In genomic region chr17:77180503-77181330, GRCh38 we compare ENCODE assay signal across 1 cellular context.
TF ChIP-seq lines count a peak whose summit lies in the region.

No MANE protein-coding gene starts in this region.

TF ChIP-seq in HepG2, 621 proteins besides CTCF, POLR2A, EP300 and RAD21 (continued from another document):
- TF ChIP-seq MIER3 (CRISPR knock-in tag; IDR thresholded peaks at IDR 0.05; ENCODE audit: borderline replicate concordance), result 0 out of 2 replicates have a peak, but pooled peaks have one; percentile 15
- TF ChIP-seq MXD1 (CRISPR knock-in tag; IDR thresholded peaks at IDR 0.05), result no peak
- TF ChIP-seq NFIB (CRISPR knock-in tag; IDR thresholded peaks at IDR 0.05; ENCODE audit: borderline replicate concordance), result no peak
- no peak for TF ChIP-seq GABPB1 (CRISPR knock-in tag; IDR thresholded peaks at IDR 0.05)
- TF ChIP-seq PCBP1 (IDR thresholded peaks at IDR 0.05; ENCODE audit: borderline replicate concordance, low read depth, low read length), result no peak
- no peak for TF ChIP-seq ATRX (CRISPR knock-in tag; IDR thresholded peaks at IDR 0.05; ENCODE audit: borderline replicate concordance)
- TF ChIP-seq, protein P1, sequence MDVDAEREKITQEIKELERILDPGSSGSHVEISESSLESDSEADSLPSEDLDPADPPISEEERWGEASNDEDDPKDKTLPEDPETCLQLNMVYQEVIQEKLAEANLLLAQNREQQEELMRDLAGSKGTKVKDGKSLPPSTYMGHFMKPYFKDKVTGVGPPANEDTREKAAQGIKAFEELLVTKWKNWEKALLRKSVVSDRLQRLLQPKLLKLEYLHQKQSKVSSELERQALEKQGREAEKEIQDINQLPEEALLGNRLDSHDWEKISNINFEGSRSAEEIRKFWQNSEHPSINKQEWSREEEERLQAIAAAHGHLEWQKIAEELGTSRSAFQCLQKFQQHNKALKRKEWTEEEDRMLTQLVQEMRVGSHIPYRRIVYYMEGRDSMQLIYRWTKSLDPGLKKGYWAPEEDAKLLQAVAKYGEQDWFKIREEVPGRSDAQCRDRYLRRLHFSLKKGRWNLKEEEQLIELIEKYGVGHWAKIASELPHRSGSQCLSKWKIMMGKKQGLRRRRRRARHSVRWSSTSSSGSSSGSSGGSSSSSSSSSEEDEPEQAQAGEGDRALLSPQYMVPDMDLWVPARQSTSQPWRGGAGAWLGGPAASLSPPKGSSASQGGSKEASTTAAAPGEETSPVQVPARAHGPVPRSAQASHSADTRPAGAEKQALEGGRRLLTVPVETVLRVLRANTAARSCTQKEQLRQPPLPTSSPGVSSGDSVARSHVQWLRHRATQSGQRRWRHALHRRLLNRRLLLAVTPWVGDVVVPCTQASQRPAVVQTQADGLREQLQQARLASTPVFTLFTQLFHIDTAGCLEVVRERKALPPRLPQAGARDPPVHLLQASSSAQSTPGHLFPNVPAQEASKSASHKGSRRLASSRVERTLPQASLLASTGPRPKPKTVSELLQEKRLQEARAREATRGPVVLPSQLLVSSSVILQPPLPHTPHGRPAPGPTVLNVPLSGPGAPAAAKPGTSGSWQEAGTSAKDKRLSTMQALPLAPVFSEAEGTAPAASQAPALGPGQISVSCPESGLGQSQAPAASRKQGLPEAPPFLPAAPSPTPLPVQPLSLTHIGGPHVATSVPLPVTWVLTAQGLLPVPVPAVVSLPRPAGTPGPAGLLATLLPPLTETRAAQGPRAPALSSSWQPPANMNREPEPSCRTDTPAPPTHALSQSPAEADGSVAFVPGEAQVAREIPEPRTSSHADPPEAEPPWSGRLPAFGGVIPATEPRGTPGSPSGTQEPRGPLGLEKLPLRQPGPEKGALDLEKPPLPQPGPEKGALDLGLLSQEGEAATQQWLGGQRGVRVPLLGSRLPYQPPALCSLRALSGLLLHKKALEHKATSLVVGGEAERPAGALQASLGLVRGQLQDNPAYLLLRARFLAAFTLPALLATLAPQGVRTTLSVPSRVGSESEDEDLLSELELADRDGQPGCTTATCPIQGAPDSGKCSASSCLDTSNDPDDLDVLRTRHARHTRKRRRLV (CRISPR knock-in tag; IDR thresholded peaks at IDR 0.05), result no peak
- TF ChIP-seq ZNF513 (CRISPR knock-in tag; conservative IDR thresholded peaks at IDR 0.05), result no peak
- TF ChIP-seq, protein P2, sequence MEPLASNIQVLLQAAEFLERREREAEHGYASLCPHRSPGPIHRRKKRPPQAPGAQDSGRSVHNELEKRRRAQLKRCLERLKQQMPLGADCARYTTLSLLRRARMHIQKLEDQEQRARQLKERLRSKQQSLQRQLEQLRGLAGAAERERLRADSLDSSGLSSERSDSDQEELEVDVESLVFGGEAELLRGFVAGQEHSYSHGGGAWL (CRISPR knock-in tag; IDR thresholded peaks at IDR 0.05), result no peak
- no peak for TF ChIP-seq CSRNP1 (CRISPR knock-in tag; IDR thresholded peaks at IDR 0.05)
- TF ChIP-seq ZNF782 (CRISPR knock-in tag; IDR thresholded peaks at IDR 0.05; ENCODE audit: borderline replicate concordance), result no peak
- no peak for TF ChIP-seq ZNF350 (CRISPR knock-in tag; IDR thresholded peaks at IDR 0.05; ENCODE audit: borderline replicate concordance, low read depth)
